In genomic region chr1:155009221-155009711, GRCh38 we compare ENCODE assay signal across 10 cellular contexts. TPM values are rescaled to one million over a fixed set of nuclear protein-coding genes. Genes with fewer than 3 reads are reported as not detected.
A peak's percentile ranks its signal among the peaks of the same experiment; 100 is the strongest.
DNase-seq lines count a peak whose midpoint lies in the region; ATAC-seq, FAIRE-seq and TF ChIP-seq lines count a peak whose summit lies in the region.
"Had no signal": no experiment of that assay in that cellular context is flagged by ENCODE, and none has a peak within 500 bp of the region (broad histone marks: within the 10 kb centered on the region; RNA-seq: fewer than 3 reads in every experiment).

No MANE protein-coding gene starts in this region.

- TF ChIP-seq CTCF in GM23338 (conservative IDR thresholded peaks at IDR 0.05; ENCODE audit: low read depth in 2 of 2), result no peak
- TF ChIP-seq CTCF in left ventricle myocardium inferior (IDR thresholded peaks at IDR 0.05; ENCODE audit: borderline replicate concordance), result no peak
- no peak for TF ChIP-seq CTCF in sigmoid colon (IDR thresholded peaks at IDR 0.05)

- H3K27ac ChIP-seq in GM23338 (ENCODE audit: low read depth) (no peak overlapping the region), left ventricle myocardium inferior (replicated peaks) (peak overlapping the region; percentile 95), sigmoid colon (peak overlapping the region; percentile 96 to 99 (median 98))

- H3K9me3 ChIP-seq in left ventricle myocardium inferior (replicated peaks) (no peaks in the 10 kb centered on the region), sigmoid colon (no peaks in the 10 kb centered on the region)

- ATAC-seq in GM23338, result no peak
- ATAC-seq in activated T-cell treated with anti-CD3 and anti-CD28 coated beads, Interleukin-2, amount 50 U/mL, for 4 hours, result no peak
- ATAC-seq in HG02884 (IDR thresholded peaks at IDR 0.05; ENCODE audit: unreplicated experiment), result no peak
- no peak for ATAC-seq in GM18861 (IDR thresholded peaks at IDR 0.05; ENCODE audit: unreplicated experiment)

- H3F3A ChIP-seq in GM23338 (replicated peaks; ENCODE audit: low read depth), result peaks cover 5% of the 10 kb centered on the region; the same call in 1 of the 2 replicates

- H3K4me1 ChIP-seq in GM23338 (ENCODE audit: insufficient read depth) (peaks cover 52% of the 10 kb centered on the region), left ventricle myocardium inferior (peaks cover 96% of the 10 kb centered on the region), sigmoid colon (peaks cover 0 to 93% (median 76%) of the 10 kb centered on the region in 4 donors)

- no peak for DNase-seq in GM23338 (ENCODE audit: low spot score)
- no peak for DNase-seq in activated T-cell treated with anti-CD3 and anti-CD28 coated beads, Interleukin-2, amount 50 U/mL, for 4 hours
- DNase-seq in left ventricle myocardium inferior, result no peak
- no peak for DNase-seq in sigmoid colon
- DNase-seq in urothelium cell line (ENCODE audit: low spot score), result no peak
- DNase-seq in NCI-H526 treated with DMSO at 0.1 percent for 48 hours (lab: John Stamatoyannopoulos, UW), result no peak
- DNase-seq: midbrain had no signal

- H2AFZ ChIP-seq in GM23338, result no peak overlapping the region

- peaks cover 20% of the 10 kb centered on the region for H3K27me3 Mint-ChIP-seq in GM23338 (ENCODE audit: insufficient read depth, low read depth, poor library complexity)
- H3K27me3 Mint-ChIP-seq in activated T-cell treated with anti-CD3 and anti-CD28 coated beads, Interleukin-2, amount 50 U/mL, for 4 hours (ENCODE audit: low read depth), result no peaks in the 10 kb centered on the region

- no peak for FAIRE-seq in urothelium cell line (lab: Jason Lieb, UNC)

- H3K4me3 ChIP-seq in GM23338 (0 out of 2 replicates have a peak overlapping the region, but pooled peaks have one; percentile 26), left ventricle myocardium inferior (peak overlapping the region; percentile 45), sigmoid colon (peak overlapping the region in 2 of 4 donors; percentile 15 to 25)

- WGBS in sigmoid colon, 2 donors, result 75 to 77% methylated on average over 12 of the region's 12 CpGs

- peak overlapping the region; percentile 72 for H3K4me2 ChIP-seq in GM23338

- H3K36me3 ChIP-seq in GM23338 (ENCODE audit: insufficient read depth) (no peaks in the 10 kb centered on the region), left ventricle myocardium inferior (peaks cover 4% of the 10 kb centered on the region), sigmoid colon (peaks cover 0 to 4% (median 0%) of the 10 kb centered on the region in 4 donors)

- H3K9me3 Mint-ChIP-seq in GM23338, result no peaks in the 10 kb centered on the region
- H3K9me3 Mint-ChIP-seq in activated T-cell treated with anti-CD3 and anti-CD28 coated beads, Interleukin-2, amount 50 U/mL, for 4 hours, result no peaks in the 10 kb centered on the region

- H3K4me3 Mint-ChIP-seq in GM23338, result peak overlapping the region; percentile 48; the same call in 1 of the 3 replicates
- peak overlapping the region; percentile 86 for H3K4me3 Mint-ChIP-seq in activated T-cell treated with anti-CD3 and anti-CD28 coated beads, Interleukin-2, amount 50 U/mL, for 4 hours

- H3K9me2 ChIP-seq in GM23338 (ENCODE audit: insufficient read depth), result no peaks in the 10 kb centered on the region

- H3K27ac Mint-ChIP-seq in GM23338, result no peak overlapping the region

- TF ChIP-seq EP300 in sigmoid colon (IDR thresholded peaks at IDR 0.05), result no peak

- H3K4me1 Mint-ChIP-seq in GM23338, result peaks cover 72% of the 10 kb centered on the region
- H3K4me1 Mint-ChIP-seq in activated T-cell treated with anti-CD3 and anti-CD28 coated beads, Interleukin-2, amount 50 U/mL, for 4 hours (ENCODE audit: low read depth), result peaks cover 75% of the 10 kb centered on the region

- H3K36me3 Mint-ChIP-seq in GM23338 (ENCODE audit: low read depth), result peaks cover 18% of the 10 kb centered on the region
- H3K36me3 Mint-ChIP-seq in activated T-cell treated with anti-CD3 and anti-CD28 coated beads, Interleukin-2, amount 50 U/mL, for 4 hours (ENCODE audit: insufficient read depth), result peaks cover 1% of the 10 kb centered on the region

- TF ChIP-seq POLR2A in sigmoid colon (IDR thresholded peaks at IDR 0.05), result no peak

- H4K20me1 ChIP-seq in GM23338 (replicated peaks; ENCODE audit: insufficient read depth), result peaks cover 7% of the 10 kb centered on the region

- peaks cover 42% of the 10 kb centered on the region for H3K79me2 ChIP-seq in GM23338 (replicated peaks; ENCODE audit: insufficient read depth)

- H3K27me3 ChIP-seq in GM23338 (ENCODE audit: insufficient read depth), result no peaks in the 10 kb centered on the region
- H3K27me3 ChIP-seq in left ventricle myocardium inferior (ENCODE audit: low read depth), result no peaks in the 10 kb centered on the region
- H3K27me3 ChIP-seq in sigmoid colon, result no peaks in the 10 kb centered on the region

- intact Hi-C loops in left ventricle myocardium inferior (cut with micrococcal nuclease) (no loop called here), sigmoid colon (cut with DNase I) (no loop called here)

TF ChIP-seq in GM23338, 12 proteins besides CTCF, POLR2A, EP300 and RAD21 (continues in another document):
- no peak for TF ChIP-seq STAT1 (IDR thresholded peaks at IDR 0.05; ENCODE audit: unreplicated experiment)
- no peak for TF ChIP-seq JUNB (IDR thresholded peaks at IDR 0.05; ENCODE audit: unreplicated experiment)
- TF ChIP-seq ETS1 (IDR thresholded peaks at IDR 0.05), result no peak
- TF ChIP-seq ZNF114 (CRISPR knock-in tag; IDR thresholded peaks at IDR 0.05), result no peak
- TF ChIP-seq NANOG (IDR thresholded peaks at IDR 0.05; ENCODE audit: borderline replicate concordance), result no peak
- no peak for TF ChIP-seq CREB1 (CRISPR knock-in tag; IDR thresholded peaks at IDR 0.05; ENCODE audit: low read depth)

RNA-seq across cellular contexts. Expression of gene ZBTB7B, which starts 6.7 kb away (rescaled TPM):
- 19.3 and 32.6 TPM in 2 replicates for total RNA-seq in GM23338 (2014; rRNA removed; shearing (Covaris generic))
- polyA plus RNA-seq in GM23338 (2016; fragmentation: Nextera tagmentation; extraction: Ambion mirVana) (3.6 TPM in 2 replicates), sigmoid colon (100 to 1,000 TPM in 2 of 3 donors, 10 to 100 TPM in 1; 71.5 to 342 (median 141) TPM)
- total RNA-seq in activated T-cell treated with anti-CD3 and anti-CD28 coated beads, Interleukin-2, amount 50 U/mL, for 4 hours, result 10 to 100 TPM; 40.6 to 76.0 (median 52.2) TPM
- total RNA-seq in left ventricle myocardium inferior (42.8 TPM), sigmoid colon (10 to 100 TPM; 24.4 to 35.3 (median 29.5) TPM)

RNA-seq across cellular contexts. Expression of gene LENEP, which starts 15.9 kb away (rescaled TPM):
- total RNA-seq in GM23338 (2014; rRNA removed; shearing (Covaris generic)), result 1.5 and 1.6 TPM in 2 replicates
- polyA plus RNA-seq in GM23338 (2016; fragmentation: Nextera tagmentation; extraction: Ambion mirVana) (not detected in 2 replicates), sigmoid colon (under 1 TPM in 1 of 3 donors, not detected in 2; 0.39 TPM)
- total RNA-seq in activated T-cell treated with anti-CD3 and anti-CD28 coated beads, Interleukin-2, amount 50 U/mL, for 4 hours, result under 1 TPM in 2 of 3 donors, not detected in 1; 0.40 to 0.50 TPM
- total RNA-seq in left ventricle myocardium inferior (not detected), sigmoid colon (not detected)
- total RNA-seq: M059J had no signal

RNA-seq across cellular contexts. Expression of gene DCST2, which starts 24.3 kb away (rescaled TPM):
- total RNA-seq in GM23338 (2014; rRNA removed; shearing (Covaris generic)), result not detected in 2 replicates
- polyA plus RNA-seq in GM23338 (2016; fragmentation: Nextera tagmentation; extraction: Ambion mirVana) (0.28 and 0.78 TPM in 2 replicates), sigmoid colon (1 to 10 TPM in 1 of 3 donors, not detected in 2; 2.0 TPM)
- total RNA-seq in activated T-cell treated with anti-CD3 and anti-CD28 coated beads, Interleukin-2, amount 50 U/mL, for 4 hours, result under 1 TPM in 1 of 3 donors, not detected in 2; 0.08 TPM
- total RNA-seq in left ventricle myocardium inferior (not detected), sigmoid colon (under 1 TPM in 3 of 4 donors, not detected in 1; 0.27 to 0.49 (median 0.36) TPM)
- total RNA-seq: M059J had no signal

RNA-seq across cellular contexts. Expression of gene DCST1, which starts 24.4 kb away (rescaled TPM):
- not detected in 2 replicates for total RNA-seq in GM23338 (2014; rRNA removed; shearing (Covaris generic))
- polyA plus RNA-seq in GM23338 (2016; fragmentation: Nextera tagmentation; extraction: Ambion mirVana), result not detected in 2 replicates
- total RNA-seq in activated T-cell treated with anti-CD3 and anti-CD28 coated beads, Interleukin-2, amount 50 U/mL, for 4 hours, result not detected
- total RNA-seq in left ventricle myocardium inferior, result not detected
- under 1 TPM in 1 of 4 donors, not detected in 3; 0.16 TPM for total RNA-seq in sigmoid colon
- polyA plus RNA-seq in sigmoid colon, result under 1 TPM in 1 of 3 donors, not detected in 2; 0.09 TPM
- total RNA-seq: M059J had no signal

RNA-seq across cellular contexts. Expression of gene FLAD1, which starts 26.1 kb away (rescaled TPM):
- total RNA-seq in GM23338 (2014; rRNA removed; shearing (Covaris generic)), result 71.4 and 75.0 TPM in 2 replicates
- polyA plus RNA-seq in GM23338 (2016; fragmentation: Nextera tagmentation; extraction: Ambion mirVana) (72.8 and 74.5 TPM in 2 replicates), sigmoid colon (10 to 100 TPM; 24.6 to 36.5 (median 27.7) TPM)
- 100 to 1,000 TPM; 108 to 109 (median 108) TPM for total RNA-seq in activated T-cell treated with anti-CD3 and anti-CD28 coated beads, Interleukin-2, amount 50 U/mL, for 4 hours
- total RNA-seq in left ventricle myocardium inferior (30.1 TPM), sigmoid colon (10 to 100 TPM; 17.5 to 22.8 (median 18.5) TPM)
